1 cellular context compared by ENCODE assay signal in genomic region chr12:122499991-122500684, GRCh38.
TF ChIP-seq lines count a peak whose summit lies in the region.

No MANE protein-coding gene starts in this region.

TF ChIP-seq in GM12878, 131 proteins besides CTCF, POLR2A, EP300 and RAD21 (continued from another document):
- 0 out of 2 replicates have a peak, but pooled peaks have one; percentile 44 for TF ChIP-seq NR2F1 (conservative IDR thresholded peaks at IDR 0.05)
- no peak for TF ChIP-seq KDM1A (IDR thresholded peaks at IDR 0.05; ENCODE audit: borderline replicate concordance)
- peak; percentile 61 for TF ChIP-seq MEF2B (IDR thresholded peaks at IDR 0.05; ENCODE audit: partially characterized antibody, poor library complexity, severe bottlenecking)
- no peak for TF ChIP-seq SUPT20H (IDR thresholded peaks at IDR 0.05; ENCODE audit: borderline replicate concordance, control insufficient read depth, low read depth, low read length)
- TF ChIP-seq CREM (IDR thresholded peaks at IDR 0.05; ENCODE audit: low read depth) = peak; percentile 76
- TF ChIP-seq BCLAF1 (IDR thresholded peaks at IDR 0.05) = no peak
- no peak for TF ChIP-seq SIX5 (IDR thresholded peaks at IDR 0.05; ENCODE audit: low read depth, low read length, severe bottlenecking)
- 0 out of 2 replicates have a peak, but pooled peaks have one; percentile 3 for TF ChIP-seq SMARCA5 (IDR thresholded peaks at IDR 0.05)
- no peak for TF ChIP-seq PAX5 (IDR thresholded peaks at IDR 0.05; ENCODE audit: borderline replicate concordance, low read depth, low read length)
- TF ChIP-seq BACH1 (IDR thresholded peaks at IDR 0.05; ENCODE audit: borderline replicate concordance) = no peak; the same call in 1 of the 2 replicates
- TF ChIP-seq PKNOX1 (IDR thresholded peaks at IDR 0.05) = no peak
- TF ChIP-seq RUNX3 (IDR thresholded peaks at IDR 0.05; ENCODE audit: low read length) = peak; percentile 79
- no peak for TF ChIP-seq HDAC6 (IDR thresholded peaks at IDR 0.05; ENCODE audit: unreplicated experiment)
- no peak for TF ChIP-seq KLF5 (IDR thresholded peaks at IDR 0.05; ENCODE audit: partially characterized antibody)
- no peak for TF ChIP-seq HDGF (IDR thresholded peaks at IDR 0.05)
- TF ChIP-seq CBX3 (IDR thresholded peaks at IDR 0.05; ENCODE audit: borderline replicate concordance, low read depth) = no peak
- no peak for TF ChIP-seq MTA2 (IDR thresholded peaks at IDR 0.05; ENCODE audit: low read depth)
- TF ChIP-seq JUND (IDR thresholded peaks at IDR 0.05; ENCODE audit: low read depth, low read length) = no peak
- no peak for TF ChIP-seq SMAD1 (IDR thresholded peaks at IDR 0.05; ENCODE audit: low read depth, partially characterized antibody)
- no peak for TF ChIP-seq MLLT1 (IDR thresholded peaks at IDR 0.05)
- no peak for TF ChIP-seq SREBF2 (IDR thresholded peaks at IDR 0.05; ENCODE audit: low read length)
- no peak; the same call in 1 of the 2 replicates for TF ChIP-seq MAX (IDR thresholded peaks at IDR 0.05; ENCODE audit: low read depth, low read length)
